In the genomic region with DNA sequence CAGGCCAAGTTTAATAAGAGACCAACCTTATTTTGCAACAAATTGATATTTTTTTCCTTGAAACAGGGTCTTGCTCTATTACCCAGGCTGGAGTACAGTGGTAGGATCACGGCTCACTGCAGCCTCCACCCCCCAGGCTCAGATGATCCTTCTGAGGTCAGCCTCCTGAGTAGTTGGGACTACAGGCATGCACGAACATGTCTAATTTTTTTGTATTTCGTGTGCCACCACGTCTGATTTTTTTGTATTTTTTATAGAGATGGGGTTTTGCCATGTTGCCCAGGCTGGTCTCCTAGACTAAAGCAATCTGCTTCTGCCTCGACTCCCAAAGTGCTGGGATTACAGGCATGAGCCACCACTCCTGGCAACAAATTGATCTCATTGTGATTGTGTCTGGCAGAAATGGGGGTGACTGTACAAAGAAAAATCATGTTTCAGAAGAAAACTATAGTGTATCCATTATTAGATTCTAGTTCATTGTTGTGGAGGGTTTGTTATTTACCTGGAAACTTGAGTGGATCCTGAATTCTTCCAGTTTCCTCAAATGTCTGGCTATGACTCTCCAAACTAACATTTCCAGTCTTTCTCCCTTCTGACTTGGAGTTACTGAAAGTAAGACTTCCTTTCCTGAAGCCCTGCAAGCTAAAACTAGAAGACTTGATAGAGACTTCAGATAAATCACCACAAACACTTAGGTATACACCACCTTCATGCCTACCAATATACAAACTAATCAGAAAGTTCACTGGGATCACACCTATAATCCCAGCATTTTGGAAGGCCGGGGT, we compare ENCODE assay signal across 1 cellular context.
TF ChIP-seq lines count a peak whose summit lies in the region.

No MANE protein-coding gene starts in this region.

TF ChIP-seq in IMR-90, 13 proteins besides CTCF, POLR2A, EP300 and RAD21:
- TF ChIP-seq BHLHE40 (IDR thresholded peaks at IDR 0.05; ENCODE audit: low read depth, low read length) (no peak), CEBPB (IDR thresholded peaks at IDR 0.05; ENCODE audit: low read depth, low read length) (no peak), MAFK (IDR thresholded peaks at IDR 0.05; ENCODE audit: low read depth, low read length) (no peak), RFX5 (IDR thresholded peaks at IDR 0.05; ENCODE audit: low read depth, low read length) (no peak), FOS (IDR thresholded peaks at IDR 0.05; ENCODE audit: low read depth, low read length) (no peak), SMC3 (IDR thresholded peaks at IDR 0.05; ENCODE audit: low read depth, low read length) (no peak), USF2 (IDR thresholded peaks at IDR 0.05; ENCODE audit: low read depth, low read length) (no peak), RCOR1 (IDR thresholded peaks at IDR 0.05; ENCODE audit: insufficient replicate concordance, low read length) (no peak), ELK1 (IDR thresholded peaks at IDR 0.05; ENCODE audit: borderline replicate concordance, low read depth, low read length) (no peak), MAZ (IDR thresholded peaks at IDR 0.05; ENCODE audit: borderline replicate concordance, low read depth, low read length) (no peak), NFE2L2 (IDR thresholded peaks at IDR 0.05; ENCODE audit: low read depth, low read length) (no peak), CHD1 (IDR thresholded peaks at IDR 0.05; ENCODE audit: low read depth, low read length) (no peak), MXI1 (IDR thresholded peaks at IDR 0.05; ENCODE audit: borderline replicate concordance, low read depth, low read length) (no peak)
